Comparison of ENCODE assay signal across 1 cellular context in genomic region chr9:97811534-97812246, GRCh38.
TF ChIP-seq lines count a peak whose summit lies in the region.

No MANE protein-coding gene starts in this region.

TF ChIP-seq in HEK293, 187 proteins besides CTCF, POLR2A, EP300 and RAD21 (continued from another document):
- TF ChIP-seq PRDM10 (tag by site-specific recombination; IDR thresholded peaks at IDR 0.05) (peak; percentile 80), ZNF398 (tag by site-specific recombination; IDR thresholded peaks at IDR 0.05) (0 out of 2 replicates have a peak, but pooled peaks have one; percentile 16), ZNF335 (tag by site-specific recombination; conservative IDR thresholded peaks at IDR 0.05) (no peak), KLF17 (tag by site-specific recombination; IDR thresholded peaks at IDR 0.05) (no peak), ZNF223 (tag by site-specific recombination; IDR thresholded peaks at IDR 0.05) (no peak), ZNF664 (tag by site-specific recombination; IDR thresholded peaks at IDR 0.05) (peak; percentile 70; the same call in 1 of the 2 replicates), ZNF600 (tag by site-specific recombination; IDR thresholded peaks at IDR 0.05) (peak; percentile 78), ZNF560 (tag by site-specific recombination; IDR thresholded peaks at IDR 0.05; ENCODE audit: borderline replicate concordance) (no peak), ZNF580 (tag by site-specific recombination; IDR thresholded peaks at IDR 0.05) (no peak), ZNF324 (tag by site-specific recombination; IDR thresholded peaks at IDR 0.05) (no peak), HIC1 (tag by site-specific recombination; IDR thresholded peaks at IDR 0.05) (no peak), ZBTB49 (tag by site-specific recombination; IDR thresholded peaks at IDR 0.05; ENCODE audit: low read depth) (no peak), ZNF311 (tag by site-specific recombination; IDR thresholded peaks at IDR 0.05; ENCODE audit: borderline replicate concordance) (no peak)
